18 cellular contexts compared by ENCODE assay signal in genomic region chr6:151275566-151275965, GRCh38.
"Had no signal": no experiment of that assay in that cellular context is flagged by ENCODE, and none has a peak within 500 bp of the region (broad histone marks: within the 10 kb centered on the region; RNA-seq: fewer than 3 reads in every experiment).

No MANE protein-coding gene starts in this region.

- H3K4me3 Mint-ChIP-seq: activated naive CD8-positive, alpha-beta T cell; activated T-helper 1 cell treated with anti-CD3 and anti-CD28 coated beads, Interleukin-12 subunit alpha, Interleukin-12 subunit beta, Interleukin-2, Interleukin-4 antibody, amounts not matched to agents 30 ng/mL and 10 ng/mL and 1 ng/mL, durations not matched to agents 14 hours and 24 hours and 36 hours; endodermal cell; naive B cell; T-helper 1 cell treated with Interleukin-12 subunit alpha and Interleukin-12 subunit beta and Interleukin-4 antibody, amounts not matched to agents 30 μg/mL and 1 μg/mL, for 36 hours had no signal

- H3K27me3 Mint-ChIP-seq: naive B cell had no signal

- FAIRE-seq: kidney had no signal

- H3K4me1 Mint-ChIP-seq: naive B cell had no signal

- ATAC-seq: left lobe of liver, right lobe of liver had no signal

- H3K36me3 Mint-ChIP-seq: activated naive CD8-positive, alpha-beta T cell; naive B cell had no signal

- H3K27ac Mint-ChIP-seq: activated naive CD8-positive, alpha-beta T cell; activated T-helper 1 cell treated with anti-CD3 and anti-CD28 coated beads, Interleukin-12 subunit alpha, Interleukin-12 subunit beta, Interleukin-2, Interleukin-4 antibody, amounts not matched to agents 30 ng/mL and 10 ng/mL and 1 ng/mL, durations not matched to agents 14 hours and 24 hours and 36 hours; endodermal cell; naive B cell; T-helper 1 cell treated with Interleukin-12 subunit alpha and Interleukin-12 subunit beta and Interleukin-4 antibody, amounts not matched to agents 30 μg/mL and 1 μg/mL, for 36 hours had no signal

- DNase-seq: activated CD4-positive, alpha-beta T cell treated with anti-CD3 and anti-CD28 coated beads, Interleukin-2, amount 50 U/mL, for 48 hours; activated CD4-positive, CD25-positive, alpha-beta regulatory T cell treated with anti-CD3 and anti-CD28 coated beads, Interleukin-2, amount 50 U/mL, for 72 hours; activated gamma-delta T cell treated with Interleukin-2 at 50 U/mL for 16 hours; activated T-cell treated with anti-CD3 and anti-CD28 coated beads for 4 hours; amniotic stem cell; colonic mucosa; endodermal cell; head of caudate nucleus; kidney; naive B cell; right lobe of liver; spleen; stimulated activated naive CD4-positive, alpha-beta T cell treated with Interleukin-2 at 50 U/mL for 16 hours; substantia nigra had no signal

- H3K9me3 Mint-ChIP-seq: activated T-helper 1 cell treated with anti-CD3 and anti-CD28 coated beads, Interleukin-12 subunit alpha, Interleukin-12 subunit beta, Interleukin-2, Interleukin-4 antibody, amounts not matched to agents 30 ng/mL and 10 ng/mL and 1 ng/mL, durations not matched to agents 14 hours and 24 hours and 36 hours; endodermal cell; naive B cell; T-helper 1 cell treated with Interleukin-12 subunit alpha and Interleukin-12 subunit beta and Interleukin-4 antibody, amounts not matched to agents 30 μg/mL and 1 μg/mL, for 36 hours had no signal
